ENCODE assay signal across 1 cellular context in the genomic region with DNA sequence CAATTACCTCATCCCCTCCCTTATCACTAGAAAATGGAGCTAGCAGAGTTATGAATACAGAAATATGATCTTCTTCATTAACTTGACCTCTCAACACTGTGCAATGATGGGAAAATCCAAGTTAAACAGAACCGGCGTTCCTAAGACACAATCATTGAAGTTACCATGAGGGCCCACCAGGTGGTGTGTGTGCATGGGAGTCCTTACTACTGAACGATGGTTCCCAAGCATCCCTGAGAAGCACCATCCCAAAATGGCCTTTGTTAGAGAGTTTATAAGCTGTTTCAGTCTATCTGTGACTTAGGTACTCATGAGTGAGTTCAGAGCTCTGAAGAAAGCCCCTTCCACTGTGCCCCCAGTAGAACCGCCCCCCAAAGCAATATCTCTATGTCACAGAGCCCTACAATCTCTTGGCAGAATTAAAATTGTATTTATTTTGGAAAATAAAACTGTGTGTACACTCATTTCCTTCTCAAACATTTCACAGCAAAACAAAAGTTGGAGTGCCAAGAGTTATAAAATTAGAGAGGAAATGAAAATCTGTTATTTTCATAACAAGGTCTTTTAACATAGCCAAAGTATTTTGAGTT.
TF ChIP-seq lines count a peak whose summit lies in the region.

No MANE protein-coding gene starts in this region.

TF ChIP-seq in WTC11, 78 proteins besides CTCF, POLR2A, EP300 and RAD21 (continued from another document):
- TF ChIP-seq, protein P1, sequence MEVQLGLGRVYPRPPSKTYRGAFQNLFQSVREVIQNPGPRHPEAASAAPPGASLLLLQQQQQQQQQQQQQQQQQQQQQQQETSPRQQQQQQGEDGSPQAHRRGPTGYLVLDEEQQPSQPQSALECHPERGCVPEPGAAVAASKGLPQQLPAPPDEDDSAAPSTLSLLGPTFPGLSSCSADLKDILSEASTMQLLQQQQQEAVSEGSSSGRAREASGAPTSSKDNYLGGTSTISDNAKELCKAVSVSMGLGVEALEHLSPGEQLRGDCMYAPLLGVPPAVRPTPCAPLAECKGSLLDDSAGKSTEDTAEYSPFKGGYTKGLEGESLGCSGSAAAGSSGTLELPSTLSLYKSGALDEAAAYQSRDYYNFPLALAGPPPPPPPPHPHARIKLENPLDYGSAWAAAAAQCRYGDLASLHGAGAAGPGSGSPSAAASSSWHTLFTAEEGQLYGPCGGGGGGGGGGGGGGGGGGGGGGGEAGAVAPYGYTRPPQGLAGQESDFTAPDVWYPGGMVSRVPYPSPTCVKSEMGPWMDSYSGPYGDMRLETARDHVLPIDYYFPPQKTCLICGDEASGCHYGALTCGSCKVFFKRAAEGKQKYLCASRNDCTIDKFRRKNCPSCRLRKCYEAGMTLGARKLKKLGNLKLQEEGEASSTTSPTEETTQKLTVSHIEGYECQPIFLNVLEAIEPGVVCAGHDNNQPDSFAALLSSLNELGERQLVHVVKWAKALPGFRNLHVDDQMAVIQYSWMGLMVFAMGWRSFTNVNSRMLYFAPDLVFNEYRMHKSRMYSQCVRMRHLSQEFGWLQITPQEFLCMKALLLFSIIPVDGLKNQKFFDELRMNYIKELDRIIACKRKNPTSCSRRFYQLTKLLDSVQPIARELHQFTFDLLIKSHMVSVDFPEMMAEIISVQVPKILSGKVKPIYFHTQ (CRISPR knock-in tag; IDR thresholded peaks at IDR 0.05), result no peak
- TF ChIP-seq ZNF671 (CRISPR knock-in tag; IDR thresholded peaks at IDR 0.05), result no peak
